In the genomic region with DNA sequence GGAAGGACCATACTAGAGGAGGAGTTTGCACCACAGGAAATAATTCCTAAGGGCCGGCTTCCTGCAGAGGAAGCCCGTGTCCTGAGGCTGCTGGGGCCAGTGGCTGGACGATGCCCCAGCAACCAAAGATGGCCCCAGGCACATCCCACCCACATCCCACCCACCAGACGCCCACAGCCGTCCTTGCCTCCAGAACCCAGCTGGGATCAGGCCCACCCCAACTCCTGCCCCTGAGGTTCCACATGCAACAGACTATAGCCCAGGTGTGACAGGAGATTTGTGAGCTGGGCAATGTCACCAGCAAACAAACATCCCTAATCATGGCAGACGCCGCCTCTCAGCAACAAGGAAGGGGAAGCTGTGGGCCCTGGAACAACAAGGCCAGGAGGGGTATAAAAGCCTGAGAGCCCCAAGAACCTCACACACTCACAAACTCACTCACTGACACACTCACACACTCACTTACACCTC, we compare ENCODE assay signal across 21 cellular contexts. TPM values are rescaled to one million over a fixed set of nuclear protein-coding genes. Genes with fewer than 3 reads are reported as not detected.
DNase-seq lines count a peak whose midpoint lies in the region; TF ChIP-seq lines count a peak whose summit lies in the region.
"Had no signal": no experiment of that assay in that cellular context is flagged by ENCODE, and none has a peak within 500 bp of the region (broad histone marks: within the 10 kb centered on the region; RNA-seq: fewer than 3 reads in every experiment).

A gene with protein sequence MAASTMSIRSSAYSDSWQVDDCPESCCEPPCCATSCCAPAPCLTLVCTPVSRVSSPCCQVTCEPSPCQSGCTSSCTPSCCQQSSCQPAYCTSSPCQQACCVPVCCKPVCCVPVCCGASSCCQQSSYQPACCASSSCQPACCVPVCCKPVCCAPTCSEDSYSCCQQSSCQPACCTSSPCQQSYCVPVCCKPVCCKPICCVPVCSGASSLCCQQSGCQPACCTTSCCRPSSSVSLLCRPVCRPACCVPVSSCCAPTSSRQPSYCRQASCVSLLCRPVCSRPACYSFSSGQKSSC (plus strand): TSS at position 421 of the 471 bp plus-strand sequence. CDS start 79 bp downstream, outside the sequence.

- H3K4me3 Mint-ChIP-seq in CD8-positive, alpha-beta memory T cell: peak within 1 kb of the TSS in 6 of 7 donors; percentile 10 to 72 (median 55)
- H3K4me3 Mint-ChIP-seq: GM23338 had no signal

- 68% methylated on average over 5 of the region's 7 CpGs for WGBS in esophagus muscularis mucosa

- CTCF ChIA-PET in CD8-positive, alpha-beta memory T cell (lab: Charles Lee): interaction anchor here (0.9 kb wide), 1 partner anchor 31 kb away, joined by 3 read pairs; a partner anchor contains a TSS

- H3K27me3 ChIP-seq in CD8-positive, alpha-beta memory T cell (ENCODE audit: insufficient read depth, low read length, poor library complexity, severe bottlenecking): no peaks in the 10 kb centered on the region
- H3K27me3 ChIP-seq in esophagus muscularis mucosa: peaks cover 0 to 37% (median 0%) of the 10 kb centered on the region in 4 donors
- H3K27me3 ChIP-seq: SJSA1 had no signal

- peaks cover 44 to 59% (median 46%) of the 10 kb centered on the region in 3 donors for H3K4me1 Mint-ChIP-seq in CD8-positive, alpha-beta memory T cell
- H3K4me1 Mint-ChIP-seq: GM23338 had no signal

- peaks cover 30% of the 10 kb centered on the region for H3K4me1 ChIP-seq in CD8-positive, alpha-beta memory T cell (ENCODE audit: insufficient read depth, low read length)
- peaks cover 0 to 5% (median 0%) of the 10 kb centered on the region in 4 donors for H3K4me1 ChIP-seq in esophagus muscularis mucosa
- H3K4me1 ChIP-seq: SJSA1 had no signal

- H3K27me3 Mint-ChIP-seq in CD8-positive, alpha-beta memory T cell: no peaks in the 10 kb centered on the region

- H3K36me3 ChIP-seq in CD8-positive, alpha-beta memory T cell (ENCODE audit: insufficient read depth, low read length): no peaks in the 10 kb centered on the region
- H3K36me3 ChIP-seq in esophagus muscularis mucosa: no peaks in the 10 kb centered on the region
- H3K36me3 ChIP-seq: SJSA1 had no signal

- H3K27ac ChIP-seq in CD8-positive, alpha-beta memory T cell (ENCODE audit: low read depth, low read length): no peak within 1 kb of the TSS
- no peak within 1 kb of the TSS for H3K27ac ChIP-seq in esophagus muscularis mucosa (replicated peaks in 1 of 4)
- H3K27ac ChIP-seq: KMS-11, RWPE1, SJSA1 had no signal

- no peak for TF ChIP-seq EP300 in esophagus muscularis mucosa (IDR thresholded peaks at IDR 0.05)

- TF ChIP-seq POLR2A in esophagus muscularis mucosa (IDR thresholded peaks at IDR 0.05; ENCODE audit: low read depth): no peak

- POLR2A ChIA-PET in CD8-positive, alpha-beta memory T cell (lab: Charles Lee): no interaction called here

- no peak for DNase-seq in CD8-positive, alpha-beta memory T cell
- DNase-seq in NCI-H146 (lab: John Stamatoyannopoulos, UW): peak; percentile 80
- peak; percentile 45 for DNase-seq in esophagus muscularis mucosa (ENCODE audit: extremely low spot score)
- DNase-seq in posterior vena cava (ENCODE audit: low spot score): peak; percentile 64
- no peak for DNase-seq in AG08395 (ENCODE audit: low spot score)
- no peak for DNase-seq in AML-193 (lab: John Stamatoyannopoulos, UW)
- DNase-seq in GM10266 (ENCODE audit: extremely low spot score): no peak
- DNase-seq: DMS79 treated with DMSO at 0.1 percent for 48 hours, NCI-H1436, NCI-H2081, NCI-H774, PC-3 had no signal

- intact Hi-C loops in esophagus muscularis mucosa (cut with DNase I): no loop called here
- intact Hi-C loops in posterior vena cava (cut with DNase I): no loop called here

- peak within 1 kb of the TSS in 6 of 8 donors; percentile 54 to 85 (median 80) for H3K27ac Mint-ChIP-seq in CD8-positive, alpha-beta memory T cell
- H3K27ac Mint-ChIP-seq: GM23338 had no signal

- peaks cover 8 to 44% (median 18%) of the 10 kb centered on the region in 3 donors for H3K36me3 Mint-ChIP-seq in CD8-positive, alpha-beta memory T cell

- peaks cover 22 to 48% (median 43%) of the 10 kb centered on the region in 5 donors for H3K9me3 Mint-ChIP-seq in CD8-positive, alpha-beta memory T cell

- H3K9me3 ChIP-seq in CD8-positive, alpha-beta memory T cell (ENCODE audit: low read length): peaks cover 7% of the 10 kb centered on the region
- H3K9me3 ChIP-seq in esophagus muscularis mucosa: peaks cover 0 to 34% (median 32%) of the 10 kb centered on the region in 4 donors

- no peak within 1 kb of the TSS for H3K4me3 ChIP-seq in CD8-positive, alpha-beta memory T cell (ENCODE audit: low read length)
- H3K4me3 ChIP-seq in esophagus muscularis mucosa: no peak within 1 kb of the TSS
- H3K4me3 ChIP-seq: GM12878, GM23338, SJSA1 had no signal

- TF ChIP-seq CTCF in esophagus muscularis mucosa (IDR thresholded peaks at IDR 0.05) (no peak), GM10266 (IDR thresholded peaks at IDR 0.05; ENCODE audit: control insufficient read depth, insufficient read depth, low read depth, missing control alignments) (no peak)

RNA-seq across cellular contexts. Expression of the gene that starts here (rescaled TPM):
- not detected for total RNA-seq in CD8-positive, alpha-beta memory T cell
- not detected for polyA plus RNA-seq in CD8-positive, alpha-beta memory T cell
- total RNA-seq in esophagus muscularis mucosa (not detected), posterior vena cava (not detected)
- total RNA-seq: GM12878, GM23338, M059J, NCI-H460, PC-3, SJSA1 had no signal
- polyA plus RNA-seq: AG04450, BJ, GM12878, GM23338 had no signal

Comparison
In these comparisons a context has a peak if more than half of its experiments do, and no peak if none do; other contexts are left out.
1. Peak in DNase-seq in esophagus muscularis mucosa; RNA of the gene not detected or under 1 TPM.
2. Peak in DNase-seq in posterior vena cava; RNA of the gene not detected or under 1 TPM.